In the genomic region with DNA sequence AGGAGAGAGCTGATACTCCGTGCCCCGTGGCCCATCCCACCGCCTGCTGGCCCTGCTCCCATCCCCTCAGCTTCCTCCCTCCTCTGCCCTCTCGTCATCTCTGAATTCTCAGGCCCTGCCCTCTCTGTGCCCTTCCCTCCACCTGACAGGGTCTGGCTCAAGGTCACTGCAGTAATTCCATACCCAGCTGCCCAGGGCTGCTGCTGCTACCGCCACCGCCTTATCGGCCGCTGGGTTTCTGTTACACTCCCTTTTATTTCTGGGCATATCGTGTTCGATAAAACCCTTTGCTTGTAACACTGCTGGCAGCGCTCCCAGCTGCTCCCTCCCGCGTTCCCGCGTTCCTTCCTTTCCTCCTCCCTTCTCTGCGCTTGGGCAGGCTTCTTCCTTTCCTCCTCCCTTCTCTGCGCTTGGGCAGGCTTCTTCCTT, we compare ENCODE assay signal across 1 cellular context.
A peak's percentile ranks its signal among the peaks of the same experiment; 100 is the strongest.
TF ChIP-seq lines count a peak whose summit lies in the region.

No MANE protein-coding gene starts in this region.

TF ChIP-seq in H1, 55 proteins besides CTCF, POLR2A, EP300 and RAD21:
- TF ChIP-seq CTBP2 (IDR thresholded peaks at IDR 0.05; ENCODE audit: borderline replicate concordance, insufficient read depth, insufficient read length, low read length) = peak; percentile 43
- TF ChIP-seq YY1 (IDR thresholded peaks at IDR 0.05; ENCODE audit: low read depth, low read length) = no peak
